ENCODE assay signal across 18 cellular contexts in the genomic region with DNA sequence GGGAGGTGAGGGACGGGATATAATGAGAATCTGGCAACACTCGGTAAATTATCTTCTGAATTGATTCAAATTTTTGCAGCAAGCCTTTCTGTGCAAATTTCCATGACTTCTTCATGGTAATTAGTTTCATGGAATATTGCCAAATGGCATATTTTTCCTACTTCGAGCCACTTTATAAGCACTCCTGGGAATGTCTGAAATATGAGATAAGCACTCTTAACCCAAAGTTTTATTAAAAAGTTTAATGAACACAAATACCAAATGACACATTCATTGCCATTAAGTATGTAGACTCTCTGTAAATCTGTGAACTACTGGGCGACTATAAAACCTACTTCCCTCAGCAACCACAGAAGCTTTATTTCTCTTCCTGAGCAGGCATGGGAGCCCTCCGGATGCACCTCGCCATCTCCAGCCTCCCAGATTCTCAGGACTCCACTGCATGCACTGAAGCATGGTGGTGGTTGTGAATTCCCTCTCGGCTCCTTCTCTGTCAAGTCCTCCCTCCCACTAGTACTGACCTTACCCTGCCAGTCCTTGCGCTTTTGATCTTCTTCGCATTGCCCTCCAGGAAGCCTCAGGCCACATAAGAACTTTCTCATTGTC.
A peak's percentile ranks its signal among the peaks of the same experiment; 100 is the strongest.
DNase-seq lines count a peak whose midpoint lies in the region; ATAC-seq lines count a peak whose summit lies in the region.
"Had no signal": no experiment of that assay in that cellular context is flagged by ENCODE, and none has a peak within 500 bp of the region (broad histone marks: within the 10 kb centered on the region; RNA-seq: fewer than 3 reads in every experiment).

No MANE protein-coding gene starts in this region.

- DNase-seq in DMS 273 (lab: John Stamatoyannopoulos, UW; ENCODE audit: unreplicated experiment) (peak; percentile 41), DMS 273 treated with DMSO at 0.1 percent for 48 hours (lab: John Stamatoyannopoulos, UW) (no peak), NCI-H69 (lab: John Stamatoyannopoulos, UW) (peak; percentile 15), astrocyte of the hippocampus (ENCODE audit: low read depth, low spot score) (peak; percentile 52), HAP-1 (ENCODE audit: low spot score in 2 of 2) (no peak)
- DNase-seq in CD8-positive, alpha-beta memory T cell: peak in 1 of 5 donors; percentile 10
- DNase-seq: activated effector memory CD4-positive, alpha-beta T cell treated with Interleukin-2 at 50 U/mL for 16 hours; brain microvascular endothelial cell; gastrocnemius medialis; HCEC 1CT; Karpas-422; NCI-H226; retina; stomach had no signal

- H3K36me3 ChIP-seq in CD8-positive, alpha-beta memory T cell (ENCODE audit: insufficient read depth, low read length): no peaks in the 10 kb centered on the region
- no peaks in the 10 kb centered on the region for H3K36me3 ChIP-seq in HAP-1 (replicated peaks)
- H3K36me3 ChIP-seq: brain microvascular endothelial cell, gastrocnemius medialis, stomach had no signal

- no peak overlapping the region for H3K27ac ChIP-seq in CD8-positive, alpha-beta memory T cell (ENCODE audit: low read depth, low read length)
- H3K27ac ChIP-seq: 22Rv1, brain microvascular endothelial cell, epithelial cell of prostate, gastrocnemius medialis, stomach had no signal

- peak overlapping the region in 4 of 7 donors; percentile 9 to 49 (median 28) for H3K4me3 Mint-ChIP-seq in CD8-positive, alpha-beta memory T cell

- peaks cover 34% of the 10 kb centered on the region for H3K4me1 ChIP-seq in CD8-positive, alpha-beta memory T cell (ENCODE audit: insufficient read depth, low read length)
- H3K4me1 ChIP-seq in HAP-1: no peaks in the 10 kb centered on the region
- H3K4me1 ChIP-seq: gastrocnemius medialis, stomach had no signal

- H3K27ac Mint-ChIP-seq in CD8-positive, alpha-beta memory T cell: peak overlapping the region in 1 of 8 donors; percentile 5

- H3K9me3 ChIP-seq in CD8-positive, alpha-beta memory T cell (ENCODE audit: low read length): no peaks in the 10 kb centered on the region
- no peaks in the 10 kb centered on the region for H3K9me3 ChIP-seq in HAP-1
- H3K9me3 ChIP-seq: gastrocnemius medialis, stomach had no signal

- ATAC-seq in GM18909 (IDR thresholded peaks at IDR 0.05; ENCODE audit: poor library complexity, unreplicated experiment): no peak
- ATAC-seq in GM18907 (IDR thresholded peaks at IDR 0.05; ENCODE audit: unreplicated experiment): no peak
- ATAC-seq: gastrocnemius medialis had no signal

- in situ Hi-C loops in HAP-1 (cut with MboI; ENCODE audit: low sequenced_read_pairs): no loop called here

- peaks cover 21 to 32% (median 31%) of the 10 kb centered on the region in 3 donors for H3K4me1 Mint-ChIP-seq in CD8-positive, alpha-beta memory T cell

- H3K27me3 ChIP-seq in CD8-positive, alpha-beta memory T cell (ENCODE audit: insufficient read depth, low read length, poor library complexity, severe bottlenecking): no peaks in the 10 kb centered on the region
- peaks cover 10% of the 10 kb centered on the region for H3K27me3 ChIP-seq in HAP-1 (ENCODE audit: low read depth)
- H3K27me3 ChIP-seq: brain microvascular endothelial cell, gastrocnemius medialis, stomach had no signal

- CTCF ChIA-PET in CD8-positive, alpha-beta memory T cell (lab: Charles Lee): interaction anchor here (1.2 kb wide), 1 partner anchor 107 kb away, joined by 4 read pairs; no protein-coding TSS in a partner anchor

- H3K27me3 Mint-ChIP-seq in CD8-positive, alpha-beta memory T cell: peaks cover 0 to 5% of the 10 kb centered on the region in 2 donors

- no peaks in the 10 kb centered on the region for H3K36me3 Mint-ChIP-seq in CD8-positive, alpha-beta memory T cell

- peaks cover 0 to 2% (median 0%) of the 10 kb centered on the region in 5 donors for H3K9me3 Mint-ChIP-seq in CD8-positive, alpha-beta memory T cell

- POLR2A ChIA-PET in CD8-positive, alpha-beta memory T cell (lab: Charles Lee): no interaction called here

- no peak overlapping the region for H3K4me3 ChIP-seq in CD8-positive, alpha-beta memory T cell (ENCODE audit: low read length)
- H3K4me3 ChIP-seq in HAP-1: no peak overlapping the region
- H3K4me3 ChIP-seq: gastrocnemius medialis, stomach had no signal

Comparison
In these comparisons a context has a peak if more than half of its experiments do, and no peak if none do; other contexts are left out.
1. DNase-seq: peak in DMS 273 (single experiment), NCI-H69 (single experiment) and astrocyte of the hippocampus (single experiment); none in DMS 273 treated with DMSO at 0.1 percent for 48 hours (single experiment) and HAP-1 (0 of 2).